ENCODE assay signal across 15 cellular contexts in genomic region chr5:125455041-125455440, GRCh38.
"Had no signal": no experiment of that assay in that cellular context is flagged by ENCODE, and none has a peak within 500 bp of the region (broad histone marks: within the 10 kb centered on the region; RNA-seq: fewer than 3 reads in every experiment).

No MANE protein-coding gene starts in this region.

- H3K27me3 ChIP-seq: cardiac muscle cell, foreskin keratinocyte, testis had no signal

- H3K4me1 ChIP-seq: foreskin keratinocyte, left ventricle myocardium inferior, testis had no signal

- H3K4me3 ChIP-seq: cardiac muscle cell, coronary artery, left ventricle myocardium inferior, testis had no signal

- H3K27ac ChIP-seq: cardiac muscle cell, coronary artery, epithelial cell of prostate, foreskin keratinocyte, left ventricle myocardium inferior, testis had no signal

- DNase-seq: activated CD4-positive, alpha-beta T cell treated with anti-CD3 and anti-CD28 coated beads for 4 hours; activated CD8-positive, alpha-beta memory T cell treated with anti-CD3 and anti-CD28 coated beads for 24 hours; amygdala; effector memory CD4-positive, alpha-beta T cell; foreskin keratinocyte; head of caudate nucleus; islet precursor cell; left ventricle myocardium inferior; stimulated activated CD4-positive, alpha-beta T cell treated with anti-CD3 and anti-CD28 coated beads, Interleukin-12 subunit alpha, Interleukin-12 subunit beta, amount 100 ng/mL, for 4 hours; stimulated activated CD8-positive, alpha-beta memory T cell treated with anti-CD3 and anti-CD28 coated beads, Interleukin-4, amount 100 ng/mL, for 48 hours; testis had no signal

- H3K36me3 ChIP-seq: cardiac muscle cell, left ventricle myocardium inferior had no signal

- ATAC-seq: foreskin keratinocyte, sciatic nerve had no signal

- H3K9me3 ChIP-seq: left ventricle myocardium inferior, testis had no signal
